20 cellular contexts compared by ENCODE assay signal in the genomic region with DNA sequence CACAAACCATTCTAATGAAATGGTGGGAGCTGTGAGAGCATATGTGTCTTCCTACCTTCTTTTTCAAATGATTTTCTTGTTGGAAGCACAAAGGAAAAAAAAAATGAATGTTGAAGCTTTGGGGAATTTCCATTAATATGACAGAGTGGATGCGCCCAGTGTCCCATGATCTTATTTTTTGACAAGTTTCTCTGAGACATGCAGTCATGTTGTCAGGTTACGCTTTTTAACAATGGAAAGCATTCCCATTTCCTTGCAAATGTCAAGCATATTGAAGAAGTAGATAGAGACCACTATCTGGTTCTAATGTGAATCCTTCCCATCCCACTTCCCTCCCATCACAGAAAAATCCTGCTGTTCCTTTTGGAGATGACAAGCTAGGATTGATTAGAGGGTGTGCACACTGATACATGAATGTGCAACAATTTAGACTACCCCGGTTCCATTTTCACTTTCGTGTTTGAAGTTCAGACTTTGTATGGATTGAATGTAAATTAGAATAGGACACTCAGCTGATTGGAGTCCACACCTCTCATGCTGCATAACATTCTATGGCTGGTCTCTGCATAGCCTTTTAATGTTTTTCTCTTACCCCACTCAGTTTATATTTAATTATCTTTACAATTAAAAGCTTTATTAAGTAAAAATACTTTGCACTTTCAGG.
DNase-seq lines count a peak whose midpoint lies in the region; ATAC-seq, FAIRE-seq and TF ChIP-seq lines count a peak whose summit lies in the region.
"Had no signal": no experiment of that assay in that cellular context is flagged by ENCODE, and none has a peak within 500 bp of the region (broad histone marks: within the 10 kb centered on the region; RNA-seq: fewer than 3 reads in every experiment).

No MANE protein-coding gene starts in this region.

- no peaks in the 10 kb centered on the region for H3K9me3 ChIP-seq in MM.1S (replicated peaks; ENCODE audit: insufficient read depth, low read length)
- H3K9me3 ChIP-seq: BLaER1 treated with 17β-estradiol and CSF1 and Interleukin-3, amounts not matched to agents 10 nM and 100 nM had no signal

- H3K4me1 ChIP-seq in MM.1S (ENCODE audit: low read length): no peaks in the 10 kb centered on the region
- H3K4me1 ChIP-seq: BLaER1 treated with 17β-estradiol and CSF1 and Interleukin-3, amounts not matched to agents 10 nM and 100 nM had no signal

- FAIRE-seq in frontal cortex (lab: Jason Lieb, UNC): no peak
- FAIRE-seq: A204.1, G401.6, GM12891, GM19239 had no signal

- no peaks in the 10 kb centered on the region for H4K20me1 ChIP-seq in MM.1S (ENCODE audit: insufficient read depth, low read length)
- H4K20me1 ChIP-seq: BLaER1 treated with 17β-estradiol and CSF1 and Interleukin-3, amounts not matched to agents 10 nM and 100 nM had no signal

- H2AFZ ChIP-seq in MM.1S (ENCODE audit: low read length): no peak overlapping the region

- no peak overlapping the region for H3K4me2 ChIP-seq in MM.1S (ENCODE audit: low read depth, low read length)
- H3K4me2 ChIP-seq: BLaER1 treated with 17β-estradiol and CSF1 and Interleukin-3, amounts not matched to agents 10 nM and 100 nM had no signal

- H3K9ac ChIP-seq in MM.1S (ENCODE audit: low read length): no peak overlapping the region
- H3K9ac ChIP-seq: BLaER1 treated with 17β-estradiol and CSF1 and Interleukin-3, amounts not matched to agents 10 nM and 100 nM had no signal

- H3K27me3 ChIP-seq in MM.1S (replicated peaks; ENCODE audit: insufficient read depth, low read length): no peaks in the 10 kb centered on the region
- H3K27me3 ChIP-seq: BLaER1 treated with 17β-estradiol and CSF1 and Interleukin-3, amounts not matched to agents 10 nM and 100 nM had no signal

- no peak overlapping the region for H3K27ac ChIP-seq in MM.1S (ENCODE audit: low read length)
- H3K27ac ChIP-seq: BLaER1 treated with 17β-estradiol and CSF1 and Interleukin-3, amounts not matched to agents 10 nM and 100 nM; C4-2B had no signal

- TF ChIP-seq CTCF in GM12865 (IDR thresholded peaks at IDR 0.05; ENCODE audit: insufficient read depth, low read depth, low read length, missing control alignments): no peak
- TF ChIP-seq CTCF in MM.1S (IDR thresholded peaks at IDR 0.05; ENCODE audit: low read length): no peak

- no peaks in the 10 kb centered on the region for H3K9me2 ChIP-seq in MM.1S (replicated peaks; ENCODE audit: insufficient read depth, low read length)

- H3K4me3 ChIP-seq in GM12865 (ENCODE audit: low read depth, low read length) (no peak overlapping the region), MM.1S (ENCODE audit: low read length) (no peak overlapping the region)
- H3K4me3 ChIP-seq: BLaER1 treated with 17β-estradiol and CSF1 and Interleukin-3, amounts not matched to agents 10 nM and 100 nM had no signal

- H3F3A ChIP-seq in MM.1S (ENCODE audit: insufficient read depth, low read length): no peaks in the 10 kb centered on the region

- H3K79me2 ChIP-seq in MM.1S (ENCODE audit: low read length): no peaks in the 10 kb centered on the region

- no peaks in the 10 kb centered on the region for H3K36me3 ChIP-seq in MM.1S (replicated peaks; ENCODE audit: insufficient read depth, low read length)
- H3K36me3 ChIP-seq: BLaER1 treated with 17β-estradiol and CSF1 and Interleukin-3, amounts not matched to agents 10 nM and 100 nM had no signal

- DNase-seq in GM12865 (ENCODE audit: low read depth) (peak; percentile 9), MM.1S (peak; percentile 21), OCI-M1 (lab: John Stamatoyannopoulos, UW) (peak; percentile 51), NCI-H187 (lab: John Stamatoyannopoulos, UW) (no peak), COLO668 (lab: John Stamatoyannopoulos, UW; ENCODE audit: unreplicated experiment) (no peak), frontal cortex (ENCODE audit: low spot score in 2 of 2) (no peak)
- DNase-seq: 8988T; ACHN; CD4-positive, alpha-beta T cell; CD8-positive, alpha-beta T cell; COR-L47; DMS79 treated with DMSO at 0.1 percent for 48 hours; GF-D8 had no signal

- ATAC-seq in GM21526 (IDR thresholded peaks at IDR 0.05; ENCODE audit: low FRiP score, unreplicated experiment): no peak
- ATAC-seq: CD8-positive, alpha-beta T cell had no signal

Comparison
In these comparisons a context has a peak if more than half of its experiments do, and no peak if none do; other contexts are left out.
1. DNase-seq: peak in GM12865 (single experiment), MM.1S (single experiment) and OCI-M1 (single experiment); none in NCI-H187 (0 of 2), COLO668 (single experiment) and frontal cortex (0 of 2).